In the genomic region with DNA sequence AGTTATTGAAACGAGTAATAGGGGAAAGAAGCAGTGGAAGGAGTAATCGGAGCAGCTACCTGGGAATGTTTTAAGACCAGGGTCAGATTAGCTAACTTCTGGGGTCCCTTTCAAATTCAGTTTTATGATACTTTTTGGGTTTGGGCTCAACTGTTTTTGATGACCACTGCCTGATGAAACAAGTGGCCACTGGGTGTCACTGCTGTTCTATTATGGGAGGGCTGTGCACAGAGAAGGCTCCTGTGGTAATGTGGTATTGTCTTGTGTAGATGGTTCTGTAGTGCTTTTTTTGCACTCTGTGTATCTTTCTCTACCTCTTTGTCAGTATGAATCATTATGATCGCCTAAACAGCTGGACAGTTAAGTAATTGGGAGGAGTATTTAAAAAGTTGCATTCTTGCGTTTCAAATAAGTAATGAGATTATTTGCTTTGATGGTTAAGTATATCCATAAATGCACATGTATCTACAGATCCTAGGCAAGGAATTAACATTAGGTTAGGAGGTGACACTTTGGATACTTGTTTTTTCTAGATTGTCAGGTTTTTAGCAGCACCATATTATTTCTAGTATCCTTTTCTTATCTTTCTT, we compare ENCODE assay signal across 9 cellular contexts.
DNase-seq lines count a peak whose midpoint lies in the region; ATAC-seq, FAIRE-seq and TF ChIP-seq lines count a peak whose summit lies in the region.
"Had no signal": no experiment of that assay in that cellular context is flagged by ENCODE, and none has a peak within 500 bp of the region (broad histone marks: within the 10 kb centered on the region; RNA-seq: fewer than 3 reads in every experiment).

No MANE protein-coding gene starts in this region.

- intact Hi-C loops in breast epithelium (cut with DNase I; ENCODE audit: low total_unique reads): no loop called here

- TF ChIP-seq POLR2A in breast epithelium (IDR thresholded peaks at IDR 0.05): no peak

- no peak overlapping the region for H3K27ac ChIP-seq in breast epithelium

- FAIRE-seq in HTR-8/SVneo (lab: Jason Lieb, UNC) (no peak), islet of Langerhans (lab: Jason Lieb, UNC) (peak; percentile 36)

- TF ChIP-seq CTCF in breast epithelium (IDR thresholded peaks at IDR 0.05): peak in 2 of 3 donors; percentile 50 to 51

- no peaks in the 10 kb centered on the region for H3K27me3 ChIP-seq in breast epithelium

- H3K9me3 ChIP-seq in breast epithelium: no peaks in the 10 kb centered on the region

- ATAC-seq in GM21717 (IDR thresholded peaks at IDR 0.05; ENCODE audit: unreplicated experiment): peak; percentile 76
- ATAC-seq: CD8-positive, alpha-beta T cell had no signal

- H3K4me3 ChIP-seq in breast epithelium: no peak overlapping the region

- DNase-seq in NCI-H510A treated with DMSO at 0.1 percent for 48 hours (lab: John Stamatoyannopoulos, UW) (peak; percentile 2), NCI-H510A (lab: John Stamatoyannopoulos, UW) (no peak), HTR-8/SVneo (ENCODE audit: insufficient read length, low spot score) (peak; percentile 42), OCI-M1 (lab: John Stamatoyannopoulos, UW) (peak; percentile 63), breast epithelium (ENCODE audit: low spot score in 2 of 2) (peak in 1 of 2 donors; percentile 31)
- peak; percentile 35 for DNase-seq in stimulated activated CD4-positive, alpha-beta T cell treated with anti-CD3 and anti-CD28 coated beads, Interleukin-4, amount 100 ng/mL, for 24 hours

- no peaks in the 10 kb centered on the region for H3K4me1 ChIP-seq in breast epithelium

- H3K36me3 ChIP-seq in breast epithelium: no peaks in the 10 kb centered on the region
